Comparison of ENCODE assay signal across 8 cellular contexts in the genomic region with DNA sequence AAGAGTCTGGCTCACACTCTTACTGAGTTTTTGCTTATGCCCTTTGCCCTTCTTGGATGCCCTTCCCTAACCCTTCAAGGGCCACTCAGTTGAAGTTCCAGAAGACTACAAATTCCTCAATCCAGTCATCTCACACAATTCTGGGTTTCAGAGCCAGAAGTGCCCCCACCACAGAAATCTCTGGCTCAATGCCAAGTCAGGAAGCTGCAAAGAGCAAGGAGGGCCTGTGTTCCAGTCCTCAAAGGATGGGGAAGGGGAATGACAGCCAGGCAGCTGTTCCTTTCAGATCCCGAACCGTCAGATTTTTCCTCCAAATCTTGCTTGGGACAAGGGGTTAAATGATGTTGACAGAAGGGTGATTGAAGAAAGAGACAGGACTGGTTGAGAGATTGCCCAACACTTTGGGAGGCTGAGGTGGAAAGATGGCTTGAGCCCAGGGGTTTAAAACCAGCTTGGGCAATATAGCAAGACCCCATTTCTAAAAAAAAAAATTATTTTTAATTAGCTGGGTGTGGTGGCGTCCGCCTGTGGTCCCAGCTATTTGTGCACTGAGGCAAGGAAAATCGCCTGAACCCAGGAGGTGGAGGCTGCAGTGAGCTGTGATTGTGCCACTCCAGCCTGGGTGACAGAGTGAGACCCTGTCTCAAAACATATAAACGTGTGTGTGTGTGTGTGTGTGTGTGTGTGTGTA. TPM values are rescaled to one million over a fixed set of nuclear protein-coding genes. Genes with fewer than 3 reads are reported as not detected.
DNase-seq lines count a peak whose midpoint lies in the region; ATAC-seq and TF ChIP-seq lines count a peak whose summit lies in the region.

No MANE protein-coding gene starts in this region.

- H3K9ac ChIP-seq in HUES6 (ENCODE audit: low read length): peak overlapping the region; percentile 85

- POLR2A ChIA-PET in CD8-positive, alpha-beta T cell (lab: Charles Lee): interaction anchor here (0.8 to 4.2 kb wide), 4 partner anchors 14 to 174 kb away, joined by 3 to 53 read pairs (median 10); a partner anchor contains a TSS

- DNase-seq in CD8-positive, alpha-beta T cell: no peak
- DNase-seq in caudate nucleus (lab: John Stamatoyannopoulos, UW) (peak in 5 of 61 donors; percentile 9 to 34 (median 16)), COLO829 (ENCODE audit: low spot score) (no peak), SIG-M5 treated with dmso at 0.1 percent for 504 hours (lab: John Stamatoyannopoulos, UW; ENCODE audit: unreplicated experiment) (no peak)
- no peak for DNase-seq in natural killer cell treated with Interleukin-12 subunit alpha and Interleukin-12 subunit beta and Interleukin-15 and Interleukin-18, amount 100 ng/mL, for 72 hours (ENCODE audit: low spot score)
- DNase-seq in effector CD8-positive, alpha-beta T cell (lab: John Stamatoyannopoulos, UW): no peak
- no peak for DNase-seq in activated CD4-positive, alpha-beta T cell treated with anti-CD3 and anti-CD28 coated beads, Interleukin-2, amount 50 U/mL, for 1 hour

- no peaks in the 10 kb centered on the region for H3K27me3 ChIP-seq in CD8-positive, alpha-beta T cell (ENCODE audit: insufficient read depth, low read length)
- no peaks in the 10 kb centered on the region for H3K27me3 ChIP-seq in HUES6 (ENCODE audit: control insufficient read depth, insufficient read depth, low read length)

- H3K9me3 Mint-ChIP-seq in CD8-positive, alpha-beta T cell: no peaks in the 10 kb centered on the region
- H3K9me3 Mint-ChIP-seq in natural killer cell treated with Interleukin-12 subunit alpha and Interleukin-12 subunit beta and Interleukin-15 and Interleukin-18, amount 100 ng/mL, for 72 hours: no peaks in the 10 kb centered on the region

- peaks cover under 1% of the 10 kb centered on the region for H3K36me3 ChIP-seq in CD8-positive, alpha-beta T cell (ENCODE audit: insufficient read depth, low read length)
- peaks cover 9% of the 10 kb centered on the region for H3K36me3 ChIP-seq in HUES6 (ENCODE audit: control insufficient read depth, insufficient read depth, low read length)

- CTCF ChIA-PET in CD8-positive, alpha-beta T cell (lab: Charles Lee): interaction anchor here (1.3 to 2.1 kb wide), 3 partner anchors 13 to 312 kb away, joined by 3 to 9 read pairs (median 6); a partner anchor contains a TSS

- no peak overlapping the region for H3K27ac ChIP-seq in CD8-positive, alpha-beta T cell (ENCODE audit: low read depth, low read length)
- H3K27ac ChIP-seq in HUES6 (ENCODE audit: low read depth, low read length) (no peak overlapping the region; the same call in 1 of the 2 replicates), caudate nucleus (ENCODE audit: low read depth, low read length) (peak overlapping the region; percentile 55)

- H3K4me3 Mint-ChIP-seq in CD8-positive, alpha-beta T cell: peak overlapping the region; percentile 82
- H3K4me3 Mint-ChIP-seq in natural killer cell treated with Interleukin-12 subunit alpha and Interleukin-12 subunit beta and Interleukin-15 and Interleukin-18, amount 100 ng/mL, for 72 hours: peak overlapping the region; percentile 77

- peak overlapping the region; percentile 84 for H3K4me3 ChIP-seq in CD8-positive, alpha-beta T cell (ENCODE audit: low read depth, low read length)
- peak overlapping the region; percentile 61 for H3K4me3 ChIP-seq in HUES6 (ENCODE audit: low read depth, low read length)

- peaks cover 15% of the 10 kb centered on the region for H3K4me1 ChIP-seq in CD8-positive, alpha-beta T cell (ENCODE audit: insufficient read depth, low read length)
- peaks cover 52% of the 10 kb centered on the region for H3K4me1 ChIP-seq in HUES6 (ENCODE audit: control insufficient read depth, insufficient read depth, low read length)

- TF ChIP-seq CTCF in CD8-positive, alpha-beta T cell (IDR thresholded peaks at IDR 0.05): no peak

- intact Hi-C loops in CD8-positive, alpha-beta T cell (cut with DNase I, micrococcal nuclease): loop anchor here (1.0 kb wide), 3 partner anchors 14 to 23 kb away; a partner anchor contains a TSS

- peaks cover 18% of the 10 kb centered on the region for H3K36me3 Mint-ChIP-seq in CD8-positive, alpha-beta T cell
- H3K36me3 Mint-ChIP-seq in natural killer cell treated with Interleukin-12 subunit alpha and Interleukin-12 subunit beta and Interleukin-15 and Interleukin-18, amount 100 ng/mL, for 72 hours: no peaks in the 10 kb centered on the region

- H3K27ac Mint-ChIP-seq in CD8-positive, alpha-beta T cell: no peak overlapping the region
- peak overlapping the region in 1 of 2 donors; percentile 37 for H3K27ac Mint-ChIP-seq in natural killer cell treated with Interleukin-12 subunit alpha and Interleukin-12 subunit beta and Interleukin-15 and Interleukin-18, amount 100 ng/mL, for 72 hours

- H3K27me3 Mint-ChIP-seq in CD8-positive, alpha-beta T cell (ENCODE audit: low read depth): no peaks in the 10 kb centered on the region
- no peaks in the 10 kb centered on the region for H3K27me3 Mint-ChIP-seq in natural killer cell treated with Interleukin-12 subunit alpha and Interleukin-12 subunit beta and Interleukin-15 and Interleukin-18, amount 100 ng/mL, for 72 hours

- H3K9me3 ChIP-seq in CD8-positive, alpha-beta T cell (ENCODE audit: low read length): no peaks in the 10 kb centered on the region
- no peaks in the 10 kb centered on the region; the same call in 1 of the 2 replicates for H3K9me3 ChIP-seq in HUES6 (ENCODE audit: control insufficient read depth, insufficient read depth, low read depth, low read length)

- ATAC-seq in CD8-positive, alpha-beta T cell: no peak
- ATAC-seq in natural killer cell treated with Interleukin-12 subunit alpha and Interleukin-12 subunit beta and Interleukin-15 and Interleukin-18, amount 100 ng/mL, for 72 hours: no peak

- peaks cover 17% of the 10 kb centered on the region for H3K4me1 Mint-ChIP-seq in CD8-positive, alpha-beta T cell (ENCODE audit: low read depth)
- no peaks in the 10 kb centered on the region for H3K4me1 Mint-ChIP-seq in natural killer cell treated with Interleukin-12 subunit alpha and Interleukin-12 subunit beta and Interleukin-15 and Interleukin-18, amount 100 ng/mL, for 72 hours (ENCODE audit: low read depth in 2 of 2)

RNA-seq across cellular contexts. Expression of a gene that starts 0.7 kb away (rescaled TPM):
- under 1 TPM; 0.43 to 0.47 TPM for total RNA-seq in CD8-positive, alpha-beta T cell
- total RNA-seq in natural killer cell treated with Interleukin-12 subunit alpha and Interleukin-12 subunit beta and Interleukin-15 and Interleukin-18, amount 100 ng/mL, for 72 hours: 10 to 100 TPM in 1 of 2 donors, 1 to 10 TPM in 1; 8.6 to 51.9 TPM

RNA-seq across cellular contexts. Expression of a gene that starts 14.0 kb away (rescaled TPM):
- total RNA-seq in CD8-positive, alpha-beta T cell: 10 to 100 TPM; 53.8 to 56.5 TPM
- 10 to 100 TPM; 29.8 to 43.6 TPM for total RNA-seq in natural killer cell treated with Interleukin-12 subunit alpha and Interleukin-12 subunit beta and Interleukin-15 and Interleukin-18, amount 100 ng/mL, for 72 hours

RNA-seq across cellular contexts. Expression of a gene that starts 14.3 kb away (rescaled TPM):
- total RNA-seq in CD8-positive, alpha-beta T cell: 10 to 100 TPM; 53.0 to 62.5 TPM
- 10 to 100 TPM; 30.5 to 63.2 TPM for total RNA-seq in natural killer cell treated with Interleukin-12 subunit alpha and Interleukin-12 subunit beta and Interleukin-15 and Interleukin-18, amount 100 ng/mL, for 72 hours

Comparison
In these comparisons a context has a peak if more than half of its experiments do, and no peak if none do; other contexts are left out.
1. RNA of a gene that starts 0.7 kb away (total RNA-seq): 8.6 to 51.9 TPM in natural killer cell treated with Interleukin-12 subunit alpha and Interleukin-12 subunit beta and Interleukin-15 and Interleukin-18, amount 100 ng/mL, for 72 hours; 0.43 to 0.47 TPM in CD8-positive, alpha-beta T cell; every median in the first group is over 4 times any median in the second.